ENCODE assay signal across 14 cellular contexts in the genomic region with DNA sequence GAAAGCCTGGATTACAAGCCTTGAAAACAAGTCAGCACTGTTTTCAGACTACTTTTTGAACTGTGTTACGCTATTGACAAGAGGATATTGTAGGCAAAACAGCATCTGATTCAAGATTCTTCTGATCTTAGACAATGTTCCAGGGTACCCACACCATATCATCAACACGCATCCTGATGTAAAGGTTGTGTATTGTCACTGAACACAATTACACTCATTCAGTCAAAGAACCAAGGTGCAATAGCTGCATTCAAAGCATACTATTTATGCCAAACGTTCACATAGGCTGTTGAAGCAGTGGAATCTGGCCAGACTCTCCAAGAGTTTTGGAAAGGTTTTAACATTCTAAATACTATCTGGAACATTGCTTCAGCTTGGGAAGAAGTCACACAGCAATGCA. TPM values are rescaled to one million over a fixed set of nuclear protein-coding genes. Genes with fewer than 3 reads are reported as not detected.
DNase-seq lines count a peak whose midpoint lies in the region; TF ChIP-seq lines count a peak whose summit lies in the region.
"Had no signal": no experiment of that assay in that cellular context is flagged by ENCODE, and none has a peak within 500 bp of the region (broad histone marks: within the 10 kb centered on the region; RNA-seq: fewer than 3 reads in every experiment).

No MANE protein-coding gene starts in this region.

- no peaks in the 10 kb centered on the region for H4K20me1 ChIP-seq in BLaER1 treated with 17β-estradiol and CSF1 and Interleukin-3, amounts not matched to agents 10 nM and 100 nM
- H4K20me1 ChIP-seq in OCI-LY1 (ENCODE audit: insufficient read depth, low read length): no peaks in the 10 kb centered on the region

- DNase-seq in fibroblast of gingiva (ENCODE audit: low read depth) (peak; percentile 56), superior temporal gyrus (ENCODE audit: extremely low spot score) (peak; percentile 59), HUDEP-2 (lab: John Stamatoyannopoulos, UW; ENCODE audit: unreplicated experiment in 76 of 76) (no peak), sigmoid colon (no peak), hippocampal formation (lab: John Stamatoyannopoulos, UW) (no peak)
- DNase-seq: ACHN; Caco-2; CD8-positive, alpha-beta T cell; DND-41; H7 had no signal

- peaks cover 0 to 23% (median 2%) of the 10 kb centered on the region in 11 experiments; a peak in 9 of 22 replicates for H3K9me3 ChIP-seq in BLaER1 treated with 17β-estradiol and CSF1 and Interleukin-3, amounts not matched to agents 10 nM and 100 nM (replicated peaks in 1 of 11)
- H3K9me3 ChIP-seq in OCI-LY1 (ENCODE audit: low read length): no peaks in the 10 kb centered on the region
- H3K9me3 ChIP-seq in sigmoid colon: no peaks in the 10 kb centered on the region

- peaks cover 4% of the 10 kb centered on the region; the same call in 1 of the 2 replicates for H3F3A ChIP-seq in OCI-LY1 (ENCODE audit: insufficient read depth, low read length)

- H3K9ac ChIP-seq in BLaER1 treated with 17β-estradiol and CSF1 and Interleukin-3, amounts not matched to agents 10 nM and 100 nM: peak overlapping the region in 4 of 11 experiments; percentile 5 to 74 (median 34); a peak in 4 of 22 replicates
- H3K9ac ChIP-seq in OCI-LY1 (ENCODE audit: low read length): peak overlapping the region; percentile 17; the same call in 1 of the 2 replicates

- H3K36me3 ChIP-seq in BLaER1 treated with 17β-estradiol and CSF1 and Interleukin-3, amounts not matched to agents 10 nM and 100 nM: peaks cover 0 to 100% (median 71%) of the 10 kb centered on the region in 11 experiments; a peak in 17 of 22 replicates
- peaks cover 64% of the 10 kb centered on the region for H3K36me3 ChIP-seq in OCI-LY1 (ENCODE audit: insufficient read depth, low read length)
- H3K36me3 ChIP-seq in sigmoid colon: no peaks in the 10 kb centered on the region

- intact Hi-C loops in sigmoid colon (cut with DNase I): no loop called here

- TF ChIP-seq CTCF in OCI-LY1 (IDR thresholded peaks at IDR 0.05; ENCODE audit: low read length) (no peak), sigmoid colon (IDR thresholded peaks at IDR 0.05) (no peak)

- TF ChIP-seq EP300 in sigmoid colon (IDR thresholded peaks at IDR 0.05): no peak

- no peaks in the 10 kb centered on the region for H3K27me3 ChIP-seq in BLaER1 treated with 17β-estradiol and CSF1 and Interleukin-3, amounts not matched to agents 10 nM and 100 nM
- H3K27me3 ChIP-seq in OCI-LY1 (ENCODE audit: insufficient read depth, low read length): no peaks in the 10 kb centered on the region
- H3K27me3 ChIP-seq in sigmoid colon: no peaks in the 10 kb centered on the region

- peak overlapping the region in 8 of 11 experiments; percentile 48 to 83 (median 74); a peak in 15 of 22 replicates for H3K4me2 ChIP-seq in BLaER1 treated with 17β-estradiol and CSF1 and Interleukin-3, amounts not matched to agents 10 nM and 100 nM
- H3K4me2 ChIP-seq in OCI-LY1 (ENCODE audit: low read length): 0 out of 2 replicates have a peak overlapping the region, but pooled peaks have one; percentile 39
- H3K4me2 ChIP-seq: GM23338 had no signal

- peak overlapping the region in 9 of 11 experiments; percentile 23 to 84 (median 70); a peak in 17 of 22 replicates for H3K27ac ChIP-seq in BLaER1 treated with 17β-estradiol and CSF1 and Interleukin-3, amounts not matched to agents 10 nM and 100 nM
- H3K27ac ChIP-seq in OCI-LY1 (ENCODE audit: low read depth, low read length, poor library complexity, severe bottlenecking): peak overlapping the region; percentile 85
- no peak overlapping the region for H3K27ac ChIP-seq in sigmoid colon

- 66 to 73% methylated on average over 3 of the region's 3 CpGs for WGBS in sigmoid colon, 2 donors

- no peak overlapping the region for H2AFZ ChIP-seq in OCI-LY1 (ENCODE audit: low read length)
- H2AFZ ChIP-seq: GM23338 had no signal

- H3K4me3 ChIP-seq in BLaER1 treated with 17β-estradiol and CSF1 and Interleukin-3, amounts not matched to agents 10 nM and 100 nM: no peak overlapping the region
- no peak overlapping the region for H3K4me3 ChIP-seq in OCI-LY1 (ENCODE audit: low read depth, low read length, poor library complexity, severe bottlenecking)
- H3K4me3 ChIP-seq in sigmoid colon: no peak overlapping the region
- H3K4me3 ChIP-seq: GM12878, GM23338 had no signal

- H3K4me1 ChIP-seq in BLaER1 treated with 17β-estradiol and CSF1 and Interleukin-3, amounts not matched to agents 10 nM and 100 nM: peaks cover 34 to 82% (median 69%) of the 10 kb centered on the region in 10 experiments
- H3K4me1 ChIP-seq in OCI-LY1 (ENCODE audit: insufficient read depth, low read length, severe bottlenecking) (peaks cover 60% of the 10 kb centered on the region), sigmoid colon (no peaks in the 10 kb centered on the region)

- H3K79me2 ChIP-seq in OCI-LY1 (ENCODE audit: insufficient read depth, low read length): no peaks in the 10 kb centered on the region

- no peak for TF ChIP-seq POLR2A in sigmoid colon (IDR thresholded peaks at IDR 0.05)

- H3K9me2 ChIP-seq in OCI-LY1 (ENCODE audit: low read depth, low read length): no peaks in the 10 kb centered on the region

RNA-seq across cellular contexts. Expression of a gene that starts 47.9 kb away (rescaled TPM):
- 10 to 100 TPM; 29.5 to 48.2 (median 37.9) TPM for total RNA-seq in sigmoid colon
- polyA plus RNA-seq in sigmoid colon: 10 to 100 TPM in 1 of 3 donors, 1 to 10 TPM in 2; 2.3 to 18.3 (median 3.0) TPM

Comparison
In these comparisons a context has a peak if more than half of its experiments do, and no peak if none do; other contexts are left out.
1. H3K27ac ChIP-seq: peak in BLaER1 treated with 17β-estradiol and CSF1 and Interleukin-3, amounts not matched to agents 10 nM and 100 nM (9 of 11) and OCI-LY1 (single experiment); none in sigmoid colon (0 of 4).
2. DNase-seq: peak in fibroblast of gingiva (single experiment) and superior temporal gyrus (single experiment); none in HUDEP-2 (0 of 76), sigmoid colon (single experiment) and hippocampal formation (0 of 2).